In the genomic region with DNA sequence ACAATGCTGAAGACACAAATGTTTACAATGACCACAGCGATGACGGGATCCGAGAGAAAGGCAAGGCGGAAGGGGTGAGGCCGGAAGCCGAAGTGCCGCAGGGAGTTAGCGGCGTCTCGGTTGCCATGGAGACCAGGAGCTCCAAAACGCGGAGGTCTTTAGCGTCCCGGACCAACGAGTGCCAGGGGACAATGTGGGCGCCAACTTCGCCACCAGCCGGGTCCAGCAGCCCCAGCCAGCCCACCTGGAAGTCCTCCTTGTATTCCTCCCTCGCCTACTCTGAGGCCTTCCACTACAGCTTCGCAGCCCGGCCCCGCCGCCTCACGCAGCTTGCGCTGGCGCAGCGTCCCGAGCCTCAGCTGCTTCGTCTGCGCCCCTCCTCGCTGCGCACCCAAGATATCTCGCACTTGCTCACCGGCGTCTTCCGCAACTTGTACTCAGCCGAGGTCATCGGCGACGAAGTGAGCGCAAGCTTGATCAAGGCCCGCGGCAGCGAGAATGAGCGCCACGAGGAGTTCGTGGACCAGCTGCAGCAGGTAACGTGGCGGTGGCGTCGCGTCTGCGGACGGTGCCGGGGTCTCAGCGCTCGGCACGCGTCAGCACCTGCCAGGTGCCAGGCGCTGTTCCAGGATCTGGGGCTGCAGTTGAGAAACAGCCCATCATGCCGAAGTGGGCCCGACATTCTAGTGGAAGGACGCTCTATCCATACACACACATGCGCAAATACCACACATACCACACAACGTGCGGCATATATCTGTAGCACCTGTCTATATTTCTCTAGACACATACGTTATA, we compare ENCODE assay signal across 8 cellular contexts.
DNase-seq lines count a peak whose midpoint lies in the region; ATAC-seq lines count a peak whose summit lies in the region.

A gene with protein sequence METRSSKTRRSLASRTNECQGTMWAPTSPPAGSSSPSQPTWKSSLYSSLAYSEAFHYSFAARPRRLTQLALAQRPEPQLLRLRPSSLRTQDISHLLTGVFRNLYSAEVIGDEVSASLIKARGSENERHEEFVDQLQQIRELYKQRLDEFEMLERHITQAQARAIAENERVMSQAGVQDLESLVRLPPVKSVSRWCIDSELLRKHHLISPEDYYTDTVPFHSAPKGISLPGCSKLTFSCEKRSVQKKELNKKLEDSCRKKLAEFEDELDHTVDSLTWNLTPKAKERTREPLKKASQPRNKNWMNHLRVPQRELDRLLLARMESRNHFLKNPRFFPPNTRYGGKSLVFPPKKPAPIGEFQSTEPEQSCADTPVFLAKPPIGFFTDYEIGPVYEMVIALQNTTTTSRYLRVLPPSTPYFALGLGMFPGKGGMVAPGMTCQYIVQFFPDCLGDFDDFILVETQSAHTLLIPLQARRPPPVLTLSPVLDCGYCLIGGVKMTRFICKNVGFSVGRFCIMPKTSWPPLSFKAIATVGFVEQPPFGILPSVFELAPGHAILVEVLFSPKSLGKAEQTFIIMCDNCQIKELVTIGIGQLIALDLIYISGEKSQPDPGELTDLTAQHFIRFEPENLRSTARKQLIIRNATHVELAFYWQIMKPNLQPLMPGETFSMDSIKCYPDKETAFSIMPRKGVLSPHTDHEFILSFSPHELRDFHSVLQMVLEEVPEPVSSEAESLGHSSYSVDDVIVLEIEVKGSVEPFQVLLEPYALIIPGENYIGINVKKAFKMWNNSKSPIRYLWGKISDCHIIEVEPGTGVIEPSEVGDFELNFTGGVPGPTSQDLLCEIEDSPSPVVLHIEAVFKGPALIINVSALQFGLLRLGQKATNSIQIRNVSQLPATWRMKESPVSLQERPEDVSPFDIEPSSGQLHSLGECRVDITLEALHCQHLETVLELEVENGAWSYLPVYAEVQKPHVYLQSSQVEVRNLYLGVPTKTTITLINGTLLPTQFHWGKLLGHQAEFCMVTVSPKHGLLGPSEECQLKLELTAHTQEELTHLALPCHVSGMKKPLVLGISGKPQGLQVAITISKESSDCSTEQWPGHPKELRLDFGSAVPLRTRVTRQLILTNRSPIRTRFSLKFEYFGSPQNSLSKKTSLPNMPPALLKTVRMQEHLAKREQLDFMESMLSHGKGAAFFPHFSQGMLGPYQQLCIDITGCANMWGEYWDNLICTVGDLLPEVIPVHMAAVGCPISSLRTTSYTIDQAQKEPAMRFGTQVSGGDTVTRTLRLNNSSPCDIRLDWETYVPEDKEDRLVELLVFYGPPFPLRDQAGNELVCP (N-terminal part only) (plus strand): TSS at position 108 of the 798 bp plus-strand sequence. CDS start 18 bp downstream, at position 126.

- no peaks in the 10 kb centered on the region for H4K20me1 ChIP-seq in BLaER1

- ATAC-seq in GM19397 (IDR thresholded peaks at IDR 0.05; ENCODE audit: unreplicated experiment): peak; percentile 86
- ATAC-seq in HG03558 (IDR thresholded peaks at IDR 0.05; ENCODE audit: extremely low read depth, unreplicated experiment): peak; percentile 52

- H3K4me1 ChIP-seq in BLaER1 (peaks cover 26% of the 10 kb centered on the region), mucosa of stomach (ENCODE audit: control insufficient read depth, insufficient read depth, low read length) (peaks cover 14% of the 10 kb centered on the region)
- H3K4me1 ChIP-seq in effector memory CD4-positive, alpha-beta T cell (ENCODE audit: control insufficient read depth, insufficient read depth, low read length, poor library complexity, severe bottlenecking): peaks cover 32% of the 10 kb centered on the region

- H3K36me3 ChIP-seq in BLaER1 (no peaks in the 10 kb centered on the region), mucosa of stomach (ENCODE audit: control insufficient read depth, insufficient read depth, low read length) (no peaks in the 10 kb centered on the region)
- H3K36me3 ChIP-seq in effector memory CD4-positive, alpha-beta T cell (ENCODE audit: control insufficient read depth, insufficient read depth, low read length): no peaks in the 10 kb centered on the region

- DNase-seq in activated CD4-positive, alpha-beta T cell treated with anti-CD3 and anti-CD28 coated beads, Interleukin-2, amount 50 U/mL, for 1 hour: peak; percentile 78
- peak; percentile 78 to 80 (median 79) for DNase-seq in effector memory CD4-positive, alpha-beta T cell
- peak; percentile 60 to 61 for DNase-seq in stimulated activated CD8-positive, alpha-beta memory T cell treated with anti-CD3 and anti-CD28 coated beads, Interleukin-7, amount 100 ng/mL, for 1 hour (ENCODE audit: low read depth in 2 of 2)
- DNase-seq in kidney glomerular epithelial cell (lab: John Stamatoyannopoulos, UW): no peak

- H3K27me3 ChIP-seq in BLaER1 (no peaks in the 10 kb centered on the region), mucosa of stomach (ENCODE audit: control insufficient read depth, insufficient read depth, low read length) (no peaks in the 10 kb centered on the region)
- no peaks in the 10 kb centered on the region for H3K27me3 ChIP-seq in effector memory CD4-positive, alpha-beta T cell (replicated peaks; ENCODE audit: control insufficient read depth, insufficient read depth, low read length, poor library complexity, severe bottlenecking)

- peak within 1 kb of the TSS; percentile 25; the same call in 1 of the 2 replicates for H3K9ac ChIP-seq in BLaER1
- peak within 1 kb of the TSS; percentile 48 for H3K9ac ChIP-seq in mucosa of stomach (ENCODE audit: low read length)

- H3K9me3 ChIP-seq in BLaER1 (no peaks in the 10 kb centered on the region), mucosa of stomach (ENCODE audit: control insufficient read depth, low read length) (no peaks in the 10 kb centered on the region)
- no peaks in the 10 kb centered on the region for H3K9me3 ChIP-seq in effector memory CD4-positive, alpha-beta T cell (ENCODE audit: control insufficient read depth, low read length)

- no peak within 1 kb of the TSS for H3K27ac ChIP-seq in BLaER1
- peak within 1 kb of the TSS; percentile 85 for H3K27ac ChIP-seq in effector memory CD4-positive, alpha-beta T cell (ENCODE audit: insufficient read depth, low read length, poor library complexity, severe bottlenecking)

- H3K4me2 ChIP-seq in BLaER1: peak within 1 kb of the TSS; percentile 99

- H3K4me3 ChIP-seq in BLaER1: peak within 1 kb of the TSS; percentile 68
- peak within 1 kb of the TSS; percentile 59 for H3K4me3 ChIP-seq in effector memory CD4-positive, alpha-beta T cell (ENCODE audit: insufficient read depth, low read depth, low read length, poor library complexity, severe bottlenecking)
- peak within 1 kb of the TSS; percentile 57 for H3K4me3 ChIP-seq in mucosa of stomach (ENCODE audit: low read length)
